Comparison of ENCODE assay signal across 8 cellular contexts in genomic region chr7:129781128-129781855, GRCh38.
DNase-seq lines count a peak whose midpoint lies in the region; ATAC-seq, FAIRE-seq and TF ChIP-seq lines count a peak whose summit lies in the region.

No MANE protein-coding gene starts in this region.

- peaks cover 62% of the 10 kb centered on the region for H3K27me3 ChIP-seq in iPS DF 6.9 (ENCODE audit: control insufficient read depth, insufficient read depth, low read length)

- H3K9me3 ChIP-seq in iPS DF 6.9 (ENCODE audit: control insufficient read depth, insufficient read depth, low read length): no peaks in the 10 kb centered on the region

- peaks cover 28% of the 10 kb centered on the region for H3K4me1 ChIP-seq in iPS DF 6.9 (ENCODE audit: control insufficient read depth, insufficient read depth, low read length)

- peak; percentile 51 for DNase-seq in stimulated activated CD4-positive, alpha-beta T cell treated with anti-CD3 and anti-CD28 coated beads, Interleukin-15, amount 100 ng/mL, for 24 hours
- DNase-seq in stimulated activated CD4-positive, alpha-beta T cell treated with anti-CD3 and anti-CD28 coated beads, Interleukin-1b, Interleukin-23, amount 100 ng/mL, for 48 hours: no peak
- DNase-seq in iPS DF 6.9 (ENCODE audit: low read depth, low spot score): no peak
- peak; percentile 21 for DNase-seq in urothelium cell line (ENCODE audit: low spot score)
- no peak for DNase-seq in Right ventricle myocardium superior
- DNase-seq in activated CD4-positive, CD25-positive, alpha-beta regulatory T cell treated with anti-CD3 and anti-CD28 coated beads, Interleukin-2, amount 50 U/mL, for 72 hours: no peak

- ATAC-seq in SK-N-SH treated with all-trans-retinoic acid at 6 μM for 48 hours: peak; percentile 2; the same call in 2 of the 3 replicates
- ATAC-seq in Right ventricle myocardium superior (ENCODE audit: poor library complexity): no peak
- no peak for ATAC-seq in HG02798 (IDR thresholded peaks at IDR 0.05; ENCODE audit: poor library complexity, unreplicated experiment)

- H3K4me3 ChIP-seq in iPS DF 6.9 (ENCODE audit: low read length): peak overlapping the region; percentile 89; the same call in 1 of the 2 replicates

- no peaks in the 10 kb centered on the region for H3K36me3 ChIP-seq in iPS DF 6.9 (ENCODE audit: control insufficient read depth, insufficient read depth, low read length)

- no peak overlapping the region for H3K27ac ChIP-seq in iPS DF 6.9 (ENCODE audit: low read length)

- intact Hi-C loops in Right ventricle myocardium superior (cut with DNase I): no loop called here

- no peak for FAIRE-seq in urothelium cell line (lab: Jason Lieb, UNC)

- no CpG with 5 or more reads among the region's 40 CpGs for WGBS in iPS DF 6.9 (ENCODE audit: insufficient coverage, insufficient read length)

TF ChIP-seq in SK-N-SH treated with all-trans-retinoic acid at 6 μM for 48 hours, 23 proteins besides CTCF, POLR2A, EP300 and RAD21:
- no peak for TF ChIP-seq OSR1 (CRISPR knock-in tag; IDR thresholded peaks at IDR 0.05)
- no peak for TF ChIP-seq RARB (CRISPR knock-in tag; IDR thresholded peaks at IDR 0.05)
- TF ChIP-seq ZNF565 (CRISPR knock-in tag; conservative IDR thresholded peaks at IDR 0.05; ENCODE audit: low read depth): no peak
- no peak for TF ChIP-seq ZFP30 (CRISPR knock-in tag; IDR thresholded peaks at IDR 0.05)
- TF ChIP-seq POU6F1 (CRISPR knock-in tag; IDR thresholded peaks at IDR 0.05; ENCODE audit: borderline replicate concordance, low read depth): no peak
- no peak for TF ChIP-seq PPARA (CRISPR knock-in tag; IDR thresholded peaks at IDR 0.05; ENCODE audit: borderline replicate concordance)
- TF ChIP-seq BACH2 (CRISPR knock-in tag; IDR thresholded peaks at IDR 0.05; ENCODE audit: borderline replicate concordance): no peak
- no peak for TF ChIP-seq TOX (CRISPR knock-in tag; IDR thresholded peaks at IDR 0.05; ENCODE audit: borderline replicate concordance)
- no peak for TF ChIP-seq ZC3H10 (CRISPR knock-in tag; IDR thresholded peaks at IDR 0.05)
- no peak for TF ChIP-seq ZNF70 (CRISPR knock-in tag; IDR thresholded peaks at IDR 0.05)
- TF ChIP-seq CSDC2 (CRISPR knock-in tag; IDR thresholded peaks at IDR 0.05): no peak
- no peak for TF ChIP-seq ARNTL (CRISPR knock-in tag; IDR thresholded peaks at IDR 0.05; ENCODE audit: borderline replicate concordance, low read depth)
- no peak for TF ChIP-seq ESRRG (CRISPR knock-in tag; IDR thresholded peaks at IDR 0.05)
- no peak for TF ChIP-seq ISL1 (CRISPR knock-in tag; IDR thresholded peaks at IDR 0.05)
- no peak for TF ChIP-seq SNAI2 (CRISPR knock-in tag; IDR thresholded peaks at IDR 0.05)
- no peak for TF ChIP-seq CREB5 (CRISPR knock-in tag; IDR thresholded peaks at IDR 0.05; ENCODE audit: low read depth)
- TF ChIP-seq CSRNP3 (CRISPR knock-in tag; IDR thresholded peaks at IDR 0.05): no peak
- no peak for TF ChIP-seq TCF4 (CRISPR knock-in tag; IDR thresholded peaks at IDR 0.05; ENCODE audit: borderline replicate concordance)
- TF ChIP-seq GLIS3 (CRISPR knock-in tag; IDR thresholded peaks at IDR 0.05): no peak

Comparison
In these comparisons a context has a peak if more than half of its experiments do, and no peak if none do; other contexts are left out.
1. DNase-seq: peak in stimulated activated CD4-positive, alpha-beta T cell treated with anti-CD3 and anti-CD28 coated beads, Interleukin-15, amount 100 ng/mL, for 24 hours (single experiment) and urothelium cell line (single experiment); none in stimulated activated CD4-positive, alpha-beta T cell treated with anti-CD3 and anti-CD28 coated beads, Interleukin-1b, Interleukin-23, amount 100 ng/mL, for 48 hours (single experiment), iPS DF 6.9 (single experiment), Right ventricle myocardium superior (single experiment) and activated CD4-positive, CD25-positive, alpha-beta regulatory T cell treated with anti-CD3 and anti-CD28 coated beads, Interleukin-2, amount 50 U/mL, for 72 hours (single experiment).